ENCODE assay signal across 8 cellular contexts in the genomic region with DNA sequence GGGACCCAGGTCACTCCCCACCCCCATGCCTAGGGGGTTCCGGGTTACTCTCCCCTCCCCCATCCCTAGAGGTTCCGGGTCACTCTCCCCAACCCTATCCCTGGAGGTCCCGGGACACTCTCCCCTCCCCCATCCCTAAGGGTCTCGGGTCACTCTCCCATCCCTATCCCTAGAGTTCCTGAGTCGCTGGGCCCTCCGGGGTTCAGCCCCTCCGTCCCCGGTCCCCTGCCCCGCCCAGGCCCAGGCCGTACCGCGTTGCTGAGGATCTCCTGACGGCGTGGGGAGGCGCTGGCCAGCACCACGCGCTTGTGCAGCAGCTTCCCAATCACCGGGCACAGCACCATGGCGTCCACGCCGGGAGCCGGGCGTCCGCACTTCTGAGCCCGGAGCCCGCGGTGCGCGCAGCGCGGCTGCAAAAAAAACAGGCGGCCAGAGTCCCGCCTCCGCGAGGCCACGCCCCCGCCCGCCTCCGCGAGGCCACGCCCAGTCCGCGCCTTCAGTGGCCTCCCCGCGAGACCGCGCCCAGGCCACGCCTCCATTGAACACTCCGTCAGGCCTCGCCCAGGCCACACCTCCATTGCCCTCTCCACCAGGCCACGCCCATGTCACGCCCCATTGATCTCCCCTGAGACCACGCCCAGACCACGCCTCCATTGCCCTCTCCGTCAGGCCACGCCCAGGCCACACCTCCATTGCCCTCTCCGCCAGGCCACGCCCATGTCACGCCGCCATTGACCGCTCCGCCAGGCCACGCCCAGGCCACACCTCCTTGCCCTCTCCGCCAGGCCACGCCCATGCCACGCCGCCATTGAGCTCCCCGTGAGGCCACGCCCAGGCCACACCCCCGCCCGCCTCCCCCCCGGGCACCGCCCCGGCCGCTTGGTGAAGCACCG. TPM values are rescaled to one million over a fixed set of nuclear protein-coding genes. Genes with fewer than 3 reads are reported as not detected.
DNase-seq lines count a peak whose midpoint lies in the region; ATAC-seq, FAIRE-seq and TF ChIP-seq lines count a peak whose summit lies in the region.

A gene with protein sequence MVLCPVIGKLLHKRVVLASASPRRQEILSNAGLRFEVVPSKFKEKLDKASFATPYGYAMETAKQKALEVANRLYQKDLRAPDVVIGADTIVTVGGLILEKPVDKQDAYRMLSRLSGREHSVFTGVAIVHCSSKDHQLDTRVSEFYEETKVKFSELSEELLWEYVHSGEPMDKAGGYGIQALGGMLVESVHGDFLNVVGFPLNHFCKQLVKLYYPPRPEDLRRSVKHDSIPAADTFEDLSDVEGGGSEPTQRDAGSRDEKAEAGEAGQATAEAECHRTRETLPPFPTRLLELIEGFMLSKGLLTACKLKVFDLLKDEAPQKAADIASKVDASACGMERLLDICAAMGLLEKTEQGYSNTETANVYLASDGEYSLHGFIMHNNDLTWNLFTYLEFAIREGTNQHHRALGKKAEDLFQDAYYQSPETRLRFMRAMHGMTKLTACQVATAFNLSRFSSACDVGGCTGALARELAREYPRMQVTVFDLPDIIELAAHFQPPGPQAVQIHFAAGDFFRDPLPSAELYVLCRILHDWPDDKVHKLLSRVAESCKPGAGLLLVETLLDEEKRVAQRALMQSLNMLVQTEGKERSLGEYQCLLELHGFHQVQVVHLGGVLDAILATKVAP (minus strand): TSS at position 413 of the 893 bp plus-strand sequence. CDS start 69 bp downstream, at position 344.

- no peak for TF ChIP-seq CTCF in GM12878 (IDR thresholded peaks at IDR 0.05 in 2 of 3, conservative IDR thresholded peaks at IDR 0.05 in 1 of 3; ENCODE audit: control insufficient read depth in 2 of 3, extremely low read depth in 1 of 3, insufficient read depth in 1 of 3, low read depth in 3 of 3, low read length in 3 of 3)

- H3K9ac ChIP-seq in SK-N-MC (ENCODE audit: insufficient read length) (peak within 1 kb of the TSS; percentile 77), GM12878 (ENCODE audit: control insufficient read depth, insufficient read depth, low read length) (peak within 1 kb of the TSS; percentile 85), skeletal muscle tissue (ENCODE audit: low read depth in 1 of 3, low read length in 3 of 3) (peak within 1 kb of the TSS; percentile 71 to 87 (median 86))

- BruUV-seq in GM12878 (replicated peaks; lab: Mats Ljungman, UMichigan): no TSS peak

- ATAC-seq in GM18505 (IDR thresholded peaks at IDR 0.05; ENCODE audit: unreplicated experiment): peak; percentile 63
- ATAC-seq in HG02943 (IDR thresholded peaks at IDR 0.05; ENCODE audit: low read depth, unreplicated experiment): peak; percentile 60
- peak; percentile 85 for ATAC-seq in GM12878

- TF ChIP-seq RAD21 in GM12878 (IDR thresholded peaks at IDR 0.05; ENCODE audit: insufficient read depth, low read depth, low read length): no peak

- POLR2A ChIA-PET in GM12878 (lab: Charles Lee): no interaction called here

- H3K36me3 ChIP-seq in SK-N-MC (ENCODE audit: insufficient read depth, low read length): no peaks in the 10 kb centered on the region; the same call in 1 of the 2 replicates
- H3K36me3 ChIP-seq in GM12878 (ENCODE audit: control insufficient read depth in 2 of 2, insufficient read depth in 2 of 2, low read length in 1 of 2): peaks cover 0 to 2% of the 10 kb centered on the region in 2 experiments; a peak in 1 of 4 replicates
- H3K36me3 ChIP-seq in iPS DF 6.9 (ENCODE audit: control insufficient read depth, insufficient read depth, low read length): peaks cover 7% of the 10 kb centered on the region; the same call in 1 of the 2 replicates
- peaks cover 0 to 2% (median 0%) of the 10 kb centered on the region in 3 donors for H3K36me3 ChIP-seq in skeletal muscle tissue (ENCODE audit: control insufficient read depth in 3 of 3, insufficient read depth in 3 of 3, low read length in 3 of 3)

- DNase-seq in SK-N-MC (ENCODE audit: low read depth, low spot score) (peak; percentile 96), GM12878 (ENCODE audit: low read depth, low spot score) (peak; percentile 91), iPS DF 6.9 (ENCODE audit: low read depth, low spot score) (peak; percentile 85), OCI-M2 (lab: John Stamatoyannopoulos, UW; ENCODE audit: unreplicated experiment) (no peak), NCI-H1436 treated with DMSO at 0.1 percent for 48 hours (lab: John Stamatoyannopoulos, UW) (no peak)

- TF ChIP-seq EP300 in GM12878 (IDR thresholded peaks at IDR 0.05; ENCODE audit: borderline replicate concordance in 1 of 2, control insufficient read depth in 1 of 2, low read depth in 2 of 2, low read length in 2 of 2): no peak

- intact Hi-C loops in GM12878 (cut with micrococcal nuclease; ENCODE audit: unreplicated experiment): loop anchor here (1.0 to 10.0 kb wide), 7 partner anchors 60 to 1242 kb away; a partner anchor contains a TSS

- FAIRE-seq in GM12878 (lab: Jason Lieb, UNC): peak; percentile 100

- RAD21 ChIA-PET in GM12878 (lab: Charles Lee; ENCODE audit: unreplicated experiment): no interaction called here

- H4K20me1 ChIP-seq in GM12878 (ENCODE audit: control insufficient read depth, insufficient read depth): no peaks in the 10 kb centered on the region

- 1% methylated on average over 49 of the region's 76 CpGs for WGBS in GM12878 (ENCODE audit: insufficient coverage, insufficient replicate concordance, low lambda C conversion rate, missing lambda C conversion rate)
- WGBS in iPS DF 6.9 (ENCODE audit: insufficient coverage, insufficient read length): no CpG with 5 or more reads among the region's 76 CpGs

- H3K4me3 ChIP-seq in SK-N-MC (peak within 1 kb of the TSS; percentile 88), GM12878 (peak within 1 kb of the TSS; percentile 95), iPS DF 6.9 (ENCODE audit: low read length) (peak within 1 kb of the TSS; percentile 94), skeletal muscle tissue (ENCODE audit: low read length in 3 of 3) (peak within 1 kb of the TSS; percentile 83 to 89 (median 85))

- H3K4me1 ChIP-seq in GM12878 (ENCODE audit: control insufficient read depth, insufficient read depth, low read length) (peaks cover 9% of the 10 kb centered on the region), iPS DF 6.9 (ENCODE audit: control insufficient read depth, insufficient read depth, low read length) (no peaks in the 10 kb centered on the region), skeletal muscle tissue (ENCODE audit: control insufficient read depth in 3 of 3, insufficient read depth in 3 of 3, low read length in 3 of 3) (peaks cover 9 to 14% (median 13%) of the 10 kb centered on the region in 3 donors)

- CTCF ChIA-PET in GM12878 (lab: Yijun Ruan, JAX): no interaction called here

- TF ChIP-seq POLR2A in GM18505 (IDR thresholded peaks at IDR 0.05; ENCODE audit: borderline replicate concordance, extremely low read depth, insufficient read depth, insufficient read length) (peak; percentile 92), GM12878 (IDR thresholded peaks at IDR 0.05; ENCODE audit: low read depth, low read length) (peak; percentile 98)

- in situ Hi-C loops in GM12878 (cut with MboI): loop anchor here (10.0 to 25.0 kb wide), 2 partner anchors 1060 to 1162 kb away; a partner anchor contains a TSS

- peaks cover 46% of the 10 kb centered on the region for H3K79me2 ChIP-seq in GM12878 (ENCODE audit: control insufficient read depth, insufficient read depth, low read length)

- H3K9me3 ChIP-seq in SK-N-MC (ENCODE audit: low read depth, low read length) (no peaks in the 10 kb centered on the region), GM12878 (replicated peaks; ENCODE audit: control insufficient read depth, insufficient read depth, low read length) (peaks cover 22% of the 10 kb centered on the region), iPS DF 6.9 (ENCODE audit: control insufficient read depth, insufficient read depth, low read length) (no peaks in the 10 kb centered on the region), skeletal muscle tissue (ENCODE audit: control insufficient read depth in 3 of 3, low read length in 3 of 3) (peaks cover 0 to 2% (median 0%) of the 10 kb centered on the region in 3 donors)

- SMC1A ChIA-PET in GM12878 (lab: Charles Lee; ENCODE audit: uncharacterized antibody, unreplicated experiment): no interaction called here

- H3K27me3 ChIP-seq in GM12878 (replicated peaks in 1 of 2; ENCODE audit: control insufficient read depth in 2 of 2, insufficient read depth in 2 of 2, low read length in 1 of 2): no peaks in the 10 kb centered on the region
- H3K27me3 ChIP-seq in iPS DF 6.9 (ENCODE audit: control insufficient read depth, insufficient read depth, low read length): no peaks in the 10 kb centered on the region
- no peaks in the 10 kb centered on the region for H3K27me3 ChIP-seq in skeletal muscle tissue (ENCODE audit: control insufficient read depth in 3 of 3, insufficient read depth in 3 of 3, low read length in 3 of 3)

- H3K27ac ChIP-seq in SK-N-MC: peak within 1 kb of the TSS; percentile 70; the same call in 1 of the 2 replicates
- H3K27ac ChIP-seq in GM12878 (ENCODE audit: control insufficient read depth, insufficient read depth): peak within 1 kb of the TSS; percentile 79
- H3K27ac ChIP-seq in iPS DF 6.9 (ENCODE audit: low read length): no peak within 1 kb of the TSS
- peak within 1 kb of the TSS; percentile 70 for H3K27ac ChIP-seq in skeletal muscle tissue (ENCODE audit: low read depth, low read length)

- H3K4me2 ChIP-seq in GM12878 (ENCODE audit: control insufficient read depth, insufficient read depth): peak within 1 kb of the TSS; percentile 72

- H2AFZ ChIP-seq in GM12878 (ENCODE audit: control insufficient read depth, low read depth, low read length): peak within 1 kb of the TSS; percentile 81

TF ChIP-seq in GM12878, 131 proteins besides CTCF, POLR2A, EP300 and RAD21 (continues in another document):
- peak in 1 of 2 experiments; percentile 5; a peak in 1 of 4 replicates for TF ChIP-seq BHLHE40 (IDR thresholded peaks at IDR 0.05; ENCODE audit: borderline replicate concordance in 1 of 2, low read depth in 2 of 2, low read length in 1 of 2)

RNA-seq across cellular contexts. Expression of the gene that starts here (rescaled TPM):
- 32.4 and 34.7 TPM in 2 replicates for total RNA-seq in GM12878 (2013; cell fraction: nucleolus; rRNA removed)
- 21.7 and 32.2 TPM in 2 replicates for total RNA-seq in GM12878 (2014; rRNA removed)
- total RNA-seq in GM12878 (2014; rRNA removed; fragmentation: Illumina TruSeq; extraction: Trizol): 15.5 and 18.1 TPM in 2 replicates
- total RNA-seq in GM12878 (2021): 46.6 and 46.8 TPM in 2 replicates
- polyA plus RNA-seq in GM12878 (2011; ENCODE audit: low read depth): 14.8 TPM
- 24.5 and 51.9 TPM in 2 replicates for polyA plus RNA-seq in GM12878 (2011; rRNA removed)
- polyA plus RNA-seq in GM12878 (2011; cell fraction: cytosol; rRNA removed): 54.2 and 67.8 TPM in 2 replicates
- 97.6 and 127 TPM in 2 replicates for polyA plus RNA-seq in GM12878 (2011; cell fraction: nucleus; rRNA removed)
- 42.3 and 47.5 TPM in 2 replicates for polyA plus RNA-seq in GM12878 (2012)
- 8.5 and 14.3 TPM in 2 replicates for polyA plus RNA-seq in GM12878 (2014; fragmentation: Illumina TruSeq; extraction: Trizol)
- polyA plus RNA-seq in GM12878 (2014; fragmentation: Nextera tagmentation; extraction: Ambion mirVana): 1 to 10 TPM; 1.6 to 3.8 TPM
- 44.6 and 48.4 TPM in 2 replicates for polyA plus RNA-seq in GM12878 (2014; rRNA removed)
- polyA plus RNA-seq in GM12878 (2016; fragmentation: Nextera tagmentation; extraction: Ambion mirVana): 10 to 100 TPM; 32.1 to 34.4 TPM
- polyA minus RNA-seq in GM12878 (2011; rRNA and poly(A)+ RNA removed): 31.2 and 53.8 TPM in 2 replicates
- polyA minus RNA-seq in GM12878 (2011; cell fraction: cytosol; rRNA and poly(A)+ RNA removed): 20.7 and 21.2 TPM in 2 replicates
- polyA minus RNA-seq in GM12878 (2011; cell fraction: nucleus; rRNA and poly(A)+ RNA removed): 17.2 and 27.9 TPM in 2 replicates
- 13.6 TPM for total RNA-seq in skeletal muscle tissue

Comparison
In these comparisons a context has a peak if more than half of its experiments do, and no peak if none do; other contexts are left out.
1. DNase-seq: peak in SK-N-MC (single experiment), GM12878 (single experiment) and iPS DF 6.9 (single experiment); none in OCI-M2 (single experiment) and NCI-H1436 treated with DMSO at 0.1 percent for 48 hours (single experiment).
2. Peak in every context shown above with its lines, with median percentiles within 50 percentile points of each other: ATAC-seq, H3K4me3 ChIP-seq and H3K9ac ChIP-seq.